1 cellular context compared by ENCODE assay signal in the genomic region with DNA sequence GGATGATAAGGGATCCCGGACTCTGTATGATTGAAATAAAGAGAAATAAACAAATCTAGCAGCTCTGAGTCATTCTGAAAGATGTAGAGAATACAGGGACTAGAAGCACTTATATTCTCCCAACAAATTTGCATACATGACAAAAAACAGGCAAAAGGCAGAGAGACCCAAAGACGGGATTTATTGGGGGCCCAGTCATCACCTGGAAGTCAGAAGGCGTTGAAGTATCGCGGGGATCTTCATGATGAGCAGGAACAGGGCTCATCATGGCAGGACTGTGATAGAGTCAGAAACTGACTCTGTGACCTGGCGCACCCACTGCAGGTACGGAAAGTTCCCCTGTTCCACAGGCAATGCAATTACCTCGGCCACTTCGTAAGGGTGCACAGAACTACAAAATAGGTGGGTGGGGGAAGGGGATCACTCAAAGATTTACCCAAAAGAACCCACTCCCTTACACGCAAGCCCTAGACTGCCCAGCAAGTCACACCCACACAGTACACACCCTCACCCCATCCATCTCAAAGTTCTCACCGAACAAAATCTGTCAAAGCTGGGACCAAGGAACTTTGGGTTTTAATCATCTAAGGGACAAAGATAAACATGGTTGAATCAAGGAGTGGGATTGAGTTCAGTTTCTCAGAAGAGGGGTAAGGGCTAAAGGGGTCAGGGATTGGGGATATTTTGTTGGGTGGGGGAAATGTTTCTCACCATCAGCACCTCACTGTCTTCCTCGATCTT.
TF ChIP-seq lines count a peak whose summit lies in the region.

No MANE protein-coding gene starts in this region.

TF ChIP-seq in WTC11, 78 proteins besides CTCF, POLR2A, EP300 and RAD21 (continued from another document):
- TF ChIP-seq, protein P1, sequence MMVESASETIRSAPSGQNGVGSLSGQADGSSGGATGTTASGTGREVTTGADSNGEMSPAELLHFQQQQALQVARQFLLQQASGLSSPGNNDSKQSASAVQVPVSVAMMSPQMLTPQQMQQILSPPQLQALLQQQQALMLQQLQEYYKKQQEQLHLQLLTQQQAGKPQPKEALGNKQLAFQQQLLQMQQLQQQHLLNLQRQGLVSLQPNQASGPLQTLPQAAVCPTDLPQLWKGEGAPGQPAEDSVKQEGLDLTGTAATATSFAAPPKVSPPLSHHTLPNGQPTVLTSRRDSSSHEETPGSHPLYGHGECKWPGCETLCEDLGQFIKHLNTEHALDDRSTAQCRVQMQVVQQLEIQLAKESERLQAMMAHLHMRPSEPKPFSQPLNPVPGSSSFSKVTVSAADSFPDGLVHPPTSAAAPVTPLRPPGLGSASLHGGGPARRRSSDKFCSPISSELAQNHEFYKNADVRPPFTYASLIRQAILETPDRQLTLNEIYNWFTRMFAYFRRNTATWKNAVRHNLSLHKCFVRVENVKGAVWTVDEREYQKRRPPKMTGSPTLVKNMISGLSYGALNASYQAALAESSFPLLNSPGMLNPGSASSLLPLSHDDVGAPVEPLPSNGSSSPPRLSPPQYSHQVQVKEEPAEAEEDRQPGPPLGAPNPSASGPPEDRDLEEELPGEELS (CRISPR knock-in tag; IDR thresholded peaks at IDR 0.05): no peak
- TF ChIP-seq GABPB1 (CRISPR knock-in tag; IDR thresholded peaks at IDR 0.05) (no peak), ZNF232 (CRISPR knock-in tag; IDR thresholded peaks at IDR 0.05) (no peak), RELA (CRISPR knock-in tag; IDR thresholded peaks at IDR 0.05; ENCODE audit: borderline replicate concordance) (no peak), FOXP1 (CRISPR knock-in tag; IDR thresholded peaks at IDR 0.05; ENCODE audit: borderline replicate concordance) (no peak), CREM (CRISPR knock-in tag; IDR thresholded peaks at IDR 0.05) (no peak), FOXK1 (CRISPR knock-in tag; IDR thresholded peaks at IDR 0.05) (no peak), ZNF671 (CRISPR knock-in tag; IDR thresholded peaks at IDR 0.05) (no peak)
- TF ChIP-seq, protein P2, sequence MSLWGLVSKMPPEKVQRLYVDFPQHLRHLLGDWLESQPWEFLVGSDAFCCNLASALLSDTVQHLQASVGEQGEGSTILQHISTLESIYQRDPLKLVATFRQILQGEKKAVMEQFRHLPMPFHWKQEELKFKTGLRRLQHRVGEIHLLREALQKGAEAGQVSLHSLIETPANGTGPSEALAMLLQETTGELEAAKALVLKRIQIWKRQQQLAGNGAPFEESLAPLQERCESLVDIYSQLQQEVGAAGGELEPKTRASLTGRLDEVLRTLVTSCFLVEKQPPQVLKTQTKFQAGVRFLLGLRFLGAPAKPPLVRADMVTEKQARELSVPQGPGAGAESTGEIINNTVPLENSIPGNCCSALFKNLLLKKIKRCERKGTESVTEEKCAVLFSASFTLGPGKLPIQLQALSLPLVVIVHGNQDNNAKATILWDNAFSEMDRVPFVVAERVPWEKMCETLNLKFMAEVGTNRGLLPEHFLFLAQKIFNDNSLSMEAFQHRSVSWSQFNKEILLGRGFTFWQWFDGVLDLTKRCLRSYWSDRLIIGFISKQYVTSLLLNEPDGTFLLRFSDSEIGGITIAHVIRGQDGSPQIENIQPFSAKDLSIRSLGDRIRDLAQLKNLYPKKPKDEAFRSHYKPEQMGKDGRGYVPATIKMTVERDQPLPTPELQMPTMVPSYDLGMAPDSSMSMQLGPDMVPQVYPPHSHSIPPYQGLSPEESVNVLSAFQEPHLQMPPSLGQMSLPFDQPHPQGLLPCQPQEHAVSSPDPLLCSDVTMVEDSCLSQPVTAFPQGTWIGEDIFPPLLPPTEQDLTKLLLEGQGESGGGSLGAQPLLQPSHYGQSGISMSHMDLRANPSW (CRISPR knock-in tag; conservative IDR thresholded peaks at IDR 0.05; ENCODE audit: low read depth): no peak
- TF ChIP-seq, protein P3, sequence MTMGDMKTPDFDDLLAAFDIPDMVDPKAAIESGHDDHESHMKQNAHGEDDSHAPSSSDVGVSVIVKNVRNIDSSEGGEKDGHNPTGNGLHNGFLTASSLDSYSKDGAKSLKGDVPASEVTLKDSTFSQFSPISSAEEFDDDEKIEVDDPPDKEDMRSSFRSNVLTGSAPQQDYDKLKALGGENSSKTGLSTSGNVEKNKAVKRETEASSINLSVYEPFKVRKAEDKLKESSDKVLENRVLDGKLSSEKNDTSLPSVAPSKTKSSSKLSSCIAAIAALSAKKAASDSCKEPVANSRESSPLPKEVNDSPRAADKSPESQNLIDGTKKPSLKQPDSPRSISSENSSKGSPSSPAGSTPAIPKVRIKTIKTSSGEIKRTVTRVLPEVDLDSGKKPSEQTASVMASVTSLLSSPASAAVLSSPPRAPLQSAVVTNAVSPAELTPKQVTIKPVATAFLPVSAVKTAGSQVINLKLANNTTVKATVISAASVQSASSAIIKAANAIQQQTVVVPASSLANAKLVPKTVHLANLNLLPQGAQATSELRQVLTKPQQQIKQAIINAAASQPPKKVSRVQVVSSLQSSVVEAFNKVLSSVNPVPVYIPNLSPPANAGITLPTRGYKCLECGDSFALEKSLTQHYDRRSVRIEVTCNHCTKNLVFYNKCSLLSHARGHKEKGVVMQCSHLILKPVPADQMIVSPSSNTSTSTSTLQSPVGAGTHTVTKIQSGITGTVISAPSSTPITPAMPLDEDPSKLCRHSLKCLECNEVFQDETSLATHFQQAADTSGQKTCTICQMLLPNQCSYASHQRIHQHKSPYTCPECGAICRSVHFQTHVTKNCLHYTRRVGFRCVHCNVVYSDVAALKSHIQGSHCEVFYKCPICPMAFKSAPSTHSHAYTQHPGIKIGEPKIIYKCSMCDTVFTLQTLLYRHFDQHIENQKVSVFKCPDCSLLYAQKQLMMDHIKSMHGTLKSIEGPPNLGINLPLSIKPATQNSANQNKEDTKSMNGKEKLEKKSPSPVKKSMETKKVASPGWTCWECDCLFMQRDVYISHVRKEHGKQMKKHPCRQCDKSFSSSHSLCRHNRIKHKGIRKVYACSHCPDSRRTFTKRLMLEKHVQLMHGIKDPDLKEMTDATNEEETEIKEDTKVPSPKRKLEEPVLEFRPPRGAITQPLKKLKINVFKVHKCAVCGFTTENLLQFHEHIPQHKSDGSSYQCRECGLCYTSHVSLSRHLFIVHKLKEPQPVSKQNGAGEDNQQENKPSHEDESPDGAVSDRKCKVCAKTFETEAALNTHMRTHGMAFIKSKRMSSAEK (CRISPR knock-in tag; IDR thresholded peaks at IDR 0.05; ENCODE audit: borderline replicate concordance): no peak
- TF ChIP-seq, protein P4, sequence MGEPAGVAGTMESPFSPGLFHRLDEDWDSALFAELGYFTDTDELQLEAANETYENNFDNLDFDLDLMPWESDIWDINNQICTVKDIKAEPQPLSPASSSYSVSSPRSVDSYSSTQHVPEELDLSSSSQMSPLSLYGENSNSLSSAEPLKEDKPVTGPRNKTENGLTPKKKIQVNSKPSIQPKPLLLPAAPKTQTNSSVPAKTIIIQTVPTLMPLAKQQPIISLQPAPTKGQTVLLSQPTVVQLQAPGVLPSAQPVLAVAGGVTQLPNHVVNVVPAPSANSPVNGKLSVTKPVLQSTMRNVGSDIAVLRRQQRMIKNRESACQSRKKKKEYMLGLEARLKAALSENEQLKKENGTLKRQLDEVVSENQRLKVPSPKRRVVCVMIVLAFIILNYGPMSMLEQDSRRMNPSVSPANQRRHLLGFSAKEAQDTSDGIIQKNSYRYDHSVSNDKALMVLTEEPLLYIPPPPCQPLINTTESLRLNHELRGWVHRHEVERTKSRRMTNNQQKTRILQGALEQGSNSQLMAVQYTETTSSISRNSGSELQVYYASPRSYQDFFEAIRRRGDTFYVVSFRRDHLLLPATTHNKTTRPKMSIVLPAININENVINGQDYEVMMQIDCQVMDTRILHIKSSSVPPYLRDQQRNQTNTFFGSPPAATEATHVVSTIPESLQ (CRISPR knock-in tag; IDR thresholded peaks at IDR 0.05): no peak
